29 cellular contexts compared by ENCODE assay signal in the genomic region with DNA sequence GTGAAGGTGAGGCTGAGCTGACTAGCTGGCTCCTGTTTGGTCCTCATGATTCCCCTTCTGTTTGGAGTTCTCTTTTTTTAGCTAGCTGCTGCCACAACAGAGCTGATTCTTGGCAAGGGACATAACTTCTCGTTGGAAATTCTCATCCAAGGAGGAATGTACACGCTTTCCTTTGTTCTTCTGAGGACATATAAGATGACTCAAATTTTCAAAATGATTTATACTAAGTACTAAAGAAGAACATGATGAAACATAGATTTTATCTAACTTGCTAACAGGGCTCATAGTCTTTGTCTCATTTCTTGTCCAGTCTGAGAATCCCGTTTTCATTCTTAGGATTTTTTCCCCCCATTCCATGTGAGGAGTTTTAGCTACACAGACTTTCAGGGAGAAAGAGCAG. TPM values are rescaled to one million over a fixed set of nuclear protein-coding genes. Genes with fewer than 3 reads are reported as not detected.
DNase-seq lines count a peak whose midpoint lies in the region; ATAC-seq and TF ChIP-seq lines count a peak whose summit lies in the region.
"Had no signal": no experiment of that assay in that cellular context is flagged by ENCODE, and none has a peak within 500 bp of the region (broad histone marks: within the 10 kb centered on the region; RNA-seq: fewer than 3 reads in every experiment).

No MANE protein-coding gene starts in this region.

- H3K27ac Mint-ChIP-seq in HFFc6: peak overlapping the region; percentile 68
- H3K27ac Mint-ChIP-seq: activated CD8-positive, alpha-beta T cell treated with anti-CD3 and anti-CD28 coated beads for 36 hours; activated T-helper 1 cell treated with anti-CD3 and anti-CD28 coated beads, Interleukin-12 subunit alpha, Interleukin-12 subunit beta, Interleukin-2, Interleukin-4 antibody, amounts not matched to agents 30 ng/mL and 10 ng/mL and 1 ng/mL, durations not matched to agents 14 hours and 24 hours and 36 hours; brain; progenitor cell of endocrine pancreas; stimulated activated effector memory CD8-positive, alpha-beta T cell treated with anti-CD3 and anti-CD28 coated beads, Interleukin-12 subunit alpha, Interleukin-12 subunit beta, amount 100 ng/mL, for 72 hours; type B pancreatic cell had no signal

- no peaks in the 10 kb centered on the region for H3K36me3 ChIP-seq in adipocyte (ENCODE audit: control insufficient read depth, insufficient read depth, low read length, severe bottlenecking)
- H3K36me3 ChIP-seq: adrenal gland, right lobe of liver had no signal

- H3K9me3 ChIP-seq in adipocyte (ENCODE audit: control insufficient read depth, low read length): no peaks in the 10 kb centered on the region
- H3K9me3 ChIP-seq: adrenal gland, right lobe of liver had no signal

- H3K4me3 ChIP-seq in AG10803 (ENCODE audit: low read length): no peak overlapping the region
- no peak overlapping the region for H3K4me3 ChIP-seq in adipocyte (ENCODE audit: low read length)
- H3K4me3 ChIP-seq: adrenal gland, PC-9, right lobe of liver had no signal

- no peaks in the 10 kb centered on the region; the same call in 1 of the 2 replicates for H3K9me3 Mint-ChIP-seq in HFFc6

- ATAC-seq in foreskin keratinocyte (no peak), HG02759 (IDR thresholded peaks at IDR 0.05; ENCODE audit: unreplicated experiment) (no peak), GM19023 (IDR thresholded peaks at IDR 0.05; ENCODE audit: unreplicated experiment) (no peak)
- ATAC-seq: activated CD8-positive, alpha-beta T cell treated with anti-CD3 and anti-CD28 coated beads for 36 hours; right lobe of liver; stimulated activated effector memory CD8-positive, alpha-beta T cell treated with anti-CD3 and anti-CD28 coated beads, Interleukin-12 subunit alpha, Interleukin-12 subunit beta, amount 100 ng/mL, for 72 hours had no signal

- TF ChIP-seq CTCF in AG10803 (conservative IDR thresholded peaks at IDR 0.05; ENCODE audit: low read length) (no peak), HFFc6 (IDR thresholded peaks at IDR 0.05) (no peak), foreskin keratinocyte (conservative IDR thresholded peaks at IDR 0.05) (no peak)

- H3K4me1 Mint-ChIP-seq in HFFc6 (ENCODE audit: low read depth): peaks cover 40% of the 10 kb centered on the region

- DNase-seq in AG10803 (ENCODE audit: low read depth): peak; percentile 59
- DNase-seq in HFFc6: peak; percentile 69
- DNase-seq in adipocyte (ENCODE audit: low read depth): peak; percentile 28
- peak; percentile 46 to 75 for DNase-seq in foreskin keratinocyte
- DNase-seq in NCI-H2196 (lab: John Stamatoyannopoulos, UW; ENCODE audit: unreplicated experiment): no peak
- no peak for DNase-seq in activated CD4-positive, alpha-beta T cell treated with anti-CD3 and anti-CD28 coated beads, Interleukin-2, amount 50 U/mL, for 1 hour
- DNase-seq: activated CD4-positive, alpha-beta T cell treated with anti-CD3 and anti-CD28 coated beads for 1 hour; activated CD8-positive, alpha-beta memory T cell treated with anti-CD3 and anti-CD28 coated beads, Interleukin-2, amount 50 U/mL, for 48 hours; activated CD8-positive, alpha-beta T cell treated with anti-CD3 and anti-CD28 coated beads for 36 hours; activated naive CD4-positive, alpha-beta T cell treated with Interleukin-2 at 50 U/mL for 16 hours; adrenal gland; Kasumi-1; MV-4-11; NCI-H1436; NCI-H2081; NCI-H2227 treated with DMSO at 0.1 percent for 48 hours; NCI-H526 treated with DMSO at 0.1 percent for 48 hours; NK-92 treated with Interleukin-12 subunit alpha and Interleukin-12 subunit beta, amount 100 ng/mL, for 24 hours; PC-9; right lobe of liver; SHP77; substantia nigra had no signal

- peaks cover 10% of the 10 kb centered on the region for H3K4me1 ChIP-seq in adipocyte (ENCODE audit: control insufficient read depth, insufficient read depth, low read length)
- H3K4me1 ChIP-seq in foreskin keratinocyte: peaks cover 28% of the 10 kb centered on the region

- H3K27me3 ChIP-seq in adipocyte (replicated peaks; ENCODE audit: control insufficient read depth, insufficient read depth, low read length) (no peaks in the 10 kb centered on the region), foreskin keratinocyte (no peaks in the 10 kb centered on the region)
- H3K27me3 ChIP-seq: right lobe of liver had no signal

- peaks cover 18% of the 10 kb centered on the region for H3K36me3 Mint-ChIP-seq in HFFc6 (ENCODE audit: low read depth)

- H3K4me3 Mint-ChIP-seq in HFFc6: peak overlapping the region; percentile 8; the same call in 1 of the 2 replicates
- H3K4me3 Mint-ChIP-seq: activated CD8-positive, alpha-beta T cell treated with anti-CD3 and anti-CD28 coated beads for 36 hours; activated T-helper 1 cell treated with anti-CD3 and anti-CD28 coated beads, Interleukin-12 subunit alpha, Interleukin-12 subunit beta, Interleukin-2, Interleukin-4 antibody, amounts not matched to agents 30 ng/mL and 10 ng/mL and 1 ng/mL, durations not matched to agents 14 hours and 24 hours and 36 hours; stimulated activated effector memory CD8-positive, alpha-beta T cell treated with anti-CD3 and anti-CD28 coated beads, Interleukin-12 subunit alpha, Interleukin-12 subunit beta, amount 100 ng/mL, for 72 hours; type B pancreatic cell had no signal

- H3K27me3 Mint-ChIP-seq in HFFc6 (ENCODE audit: insufficient read depth): no peaks in the 10 kb centered on the region

- H3K27ac ChIP-seq in foreskin keratinocyte: peak overlapping the region; percentile 15
- H3K27ac ChIP-seq: adrenal gland, PC-9, right lobe of liver had no signal

- no peak overlapping the region for H3K9ac ChIP-seq in adipocyte (ENCODE audit: low read length)

RNA-seq across cellular contexts. Expression of a gene that starts 2.9 kb away (rescaled TPM):
- 100 to 1,000 TPM; 127 to 147 (median 133) TPM for total RNA-seq in HFFc6 (2021; fragmentation: NEBNext Ultra II Directional; extraction: Animal tissue kit (Norgen Biotek cat#: 25700))
- 124 and 133 TPM in 2 replicates for total RNA-seq in foreskin keratinocyte
- polyA plus RNA-seq in foreskin keratinocyte: 151 and 155 TPM in 2 replicates

Comparison
In these comparisons a context has a peak if more than half of its experiments do, and no peak if none do; other contexts are left out.
1. DNase-seq: peak in AG10803 (single experiment), HFFc6 (single experiment), adipocyte (single experiment) and foreskin keratinocyte (2 of 2); none in NCI-H2196 (single experiment) and activated CD4-positive, alpha-beta T cell treated with anti-CD3 and anti-CD28 coated beads, Interleukin-2, amount 50 U/mL, for 1 hour (single experiment).